Comparison of ENCODE assay signal across 28 cellular contexts in genomic region chr2:142649581-142649980, GRCh38.
"Had no signal": no experiment of that assay in that cellular context is flagged by ENCODE, and none has a peak within 500 bp of the region (broad histone marks: within the 10 kb centered on the region; RNA-seq: fewer than 3 reads in every experiment).

No MANE protein-coding gene starts in this region.

- H3K27ac ChIP-seq: colonic mucosa, coronary artery, dorsolateral prefrontal cortex, epithelial cell of prostate, esophagus muscularis mucosa, esophagus squamous epithelium, foreskin keratinocyte, gastrocnemius medialis, gastroesophageal sphincter, heart left ventricle, heart right ventricle had no signal

- H3K9me3 ChIP-seq: colonic mucosa, esophagus squamous epithelium, gastrocnemius medialis had no signal

- H3K4me1 ChIP-seq: colonic mucosa, esophagus muscularis mucosa, esophagus squamous epithelium, foreskin keratinocyte, gastrocnemius medialis, gastroesophageal sphincter, heart left ventricle, heart right ventricle had no signal

- H3K36me3 ChIP-seq: colonic mucosa, esophagus muscularis mucosa, esophagus squamous epithelium, gastrocnemius medialis, gastroesophageal sphincter, heart left ventricle, heart right ventricle had no signal

- FAIRE-seq: colon, endometrium, endothelial cell of umbilical vein, frontal cortex had no signal

- DNase-seq: colonic mucosa; cortex of kidney; dermis blood vessel endothelial cell; dorsolateral prefrontal cortex; effector CD4-positive, alpha-beta T cell; effector CD8-positive, alpha-beta T cell; effector memory CD4-positive, alpha-beta T cell; effector memory CD8-positive, alpha-beta T cell; endodermal cell; erythroblast; esophagus squamous epithelium; foreskin fibroblast; foreskin keratinocyte; foreskin melanocyte; gastrocnemius medialis; glutamatergic neuron; head of caudate nucleus; heart left ventricle; heart right ventricle had no signal

- ATAC-seq: effector memory CD8-positive, alpha-beta T cell; esophagus mucosa; foreskin keratinocyte; gastrocnemius medialis; gastroesophageal sphincter; heart left ventricle; heart right ventricle had no signal

- H3K4me3 ChIP-seq: colonic mucosa, coronary artery, dorsolateral prefrontal cortex, esophagus muscularis mucosa, esophagus squamous epithelium, gastrocnemius medialis, gastroesophageal sphincter, heart left ventricle, heart right ventricle had no signal

- H3K27me3 ChIP-seq: colonic mucosa, dorsolateral prefrontal cortex, esophagus muscularis mucosa, esophagus squamous epithelium, foreskin keratinocyte, gastrocnemius medialis, gastroesophageal sphincter, heart left ventricle, heart right ventricle had no signal
